1 cellular context compared by ENCODE assay signal in the genomic region with DNA sequence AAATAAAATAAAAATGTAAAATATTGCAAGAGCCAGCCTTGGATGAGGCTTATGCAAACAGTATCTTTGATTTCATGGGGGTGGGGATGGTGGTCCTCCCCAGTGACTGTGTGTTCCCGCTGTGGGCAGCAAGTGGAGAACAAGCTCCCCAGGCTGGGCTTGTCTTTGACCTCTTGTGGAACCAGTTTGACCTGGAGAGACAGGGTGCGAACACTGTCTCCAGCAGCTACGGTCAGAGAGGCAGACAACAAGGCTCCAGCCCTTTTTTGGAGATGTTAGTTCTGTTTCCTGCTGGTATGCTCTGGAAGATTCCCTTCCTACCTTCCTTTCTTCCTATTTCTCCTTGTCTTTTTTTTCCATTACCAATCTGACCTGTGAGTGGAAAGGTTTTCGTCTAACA.
TF ChIP-seq lines count a peak whose summit lies in the region.

No MANE protein-coding gene starts in this region.

TF ChIP-seq in H1, 55 proteins besides CTCF, POLR2A, EP300 and RAD21:
- TF ChIP-seq FOSL1 (IDR thresholded peaks at IDR 0.05; ENCODE audit: insufficient read depth, low read depth, low read length) (no peak), SAP30 (IDR thresholded peaks at IDR 0.05; ENCODE audit: insufficient read depth, insufficient replicate concordance, low read length) (no peak), SIRT6 (IDR thresholded peaks at IDR 0.05; ENCODE audit: low read length) (no peak), POU5F1 (IDR thresholded peaks at IDR 0.05; ENCODE audit: low read depth, low read length) (no peak), EZH2 (IDR thresholded peaks at IDR 0.05; ENCODE audit: low read depth, low read length, severe bottlenecking) (no peak)
- TF ChIP-seq, protein P1, sequence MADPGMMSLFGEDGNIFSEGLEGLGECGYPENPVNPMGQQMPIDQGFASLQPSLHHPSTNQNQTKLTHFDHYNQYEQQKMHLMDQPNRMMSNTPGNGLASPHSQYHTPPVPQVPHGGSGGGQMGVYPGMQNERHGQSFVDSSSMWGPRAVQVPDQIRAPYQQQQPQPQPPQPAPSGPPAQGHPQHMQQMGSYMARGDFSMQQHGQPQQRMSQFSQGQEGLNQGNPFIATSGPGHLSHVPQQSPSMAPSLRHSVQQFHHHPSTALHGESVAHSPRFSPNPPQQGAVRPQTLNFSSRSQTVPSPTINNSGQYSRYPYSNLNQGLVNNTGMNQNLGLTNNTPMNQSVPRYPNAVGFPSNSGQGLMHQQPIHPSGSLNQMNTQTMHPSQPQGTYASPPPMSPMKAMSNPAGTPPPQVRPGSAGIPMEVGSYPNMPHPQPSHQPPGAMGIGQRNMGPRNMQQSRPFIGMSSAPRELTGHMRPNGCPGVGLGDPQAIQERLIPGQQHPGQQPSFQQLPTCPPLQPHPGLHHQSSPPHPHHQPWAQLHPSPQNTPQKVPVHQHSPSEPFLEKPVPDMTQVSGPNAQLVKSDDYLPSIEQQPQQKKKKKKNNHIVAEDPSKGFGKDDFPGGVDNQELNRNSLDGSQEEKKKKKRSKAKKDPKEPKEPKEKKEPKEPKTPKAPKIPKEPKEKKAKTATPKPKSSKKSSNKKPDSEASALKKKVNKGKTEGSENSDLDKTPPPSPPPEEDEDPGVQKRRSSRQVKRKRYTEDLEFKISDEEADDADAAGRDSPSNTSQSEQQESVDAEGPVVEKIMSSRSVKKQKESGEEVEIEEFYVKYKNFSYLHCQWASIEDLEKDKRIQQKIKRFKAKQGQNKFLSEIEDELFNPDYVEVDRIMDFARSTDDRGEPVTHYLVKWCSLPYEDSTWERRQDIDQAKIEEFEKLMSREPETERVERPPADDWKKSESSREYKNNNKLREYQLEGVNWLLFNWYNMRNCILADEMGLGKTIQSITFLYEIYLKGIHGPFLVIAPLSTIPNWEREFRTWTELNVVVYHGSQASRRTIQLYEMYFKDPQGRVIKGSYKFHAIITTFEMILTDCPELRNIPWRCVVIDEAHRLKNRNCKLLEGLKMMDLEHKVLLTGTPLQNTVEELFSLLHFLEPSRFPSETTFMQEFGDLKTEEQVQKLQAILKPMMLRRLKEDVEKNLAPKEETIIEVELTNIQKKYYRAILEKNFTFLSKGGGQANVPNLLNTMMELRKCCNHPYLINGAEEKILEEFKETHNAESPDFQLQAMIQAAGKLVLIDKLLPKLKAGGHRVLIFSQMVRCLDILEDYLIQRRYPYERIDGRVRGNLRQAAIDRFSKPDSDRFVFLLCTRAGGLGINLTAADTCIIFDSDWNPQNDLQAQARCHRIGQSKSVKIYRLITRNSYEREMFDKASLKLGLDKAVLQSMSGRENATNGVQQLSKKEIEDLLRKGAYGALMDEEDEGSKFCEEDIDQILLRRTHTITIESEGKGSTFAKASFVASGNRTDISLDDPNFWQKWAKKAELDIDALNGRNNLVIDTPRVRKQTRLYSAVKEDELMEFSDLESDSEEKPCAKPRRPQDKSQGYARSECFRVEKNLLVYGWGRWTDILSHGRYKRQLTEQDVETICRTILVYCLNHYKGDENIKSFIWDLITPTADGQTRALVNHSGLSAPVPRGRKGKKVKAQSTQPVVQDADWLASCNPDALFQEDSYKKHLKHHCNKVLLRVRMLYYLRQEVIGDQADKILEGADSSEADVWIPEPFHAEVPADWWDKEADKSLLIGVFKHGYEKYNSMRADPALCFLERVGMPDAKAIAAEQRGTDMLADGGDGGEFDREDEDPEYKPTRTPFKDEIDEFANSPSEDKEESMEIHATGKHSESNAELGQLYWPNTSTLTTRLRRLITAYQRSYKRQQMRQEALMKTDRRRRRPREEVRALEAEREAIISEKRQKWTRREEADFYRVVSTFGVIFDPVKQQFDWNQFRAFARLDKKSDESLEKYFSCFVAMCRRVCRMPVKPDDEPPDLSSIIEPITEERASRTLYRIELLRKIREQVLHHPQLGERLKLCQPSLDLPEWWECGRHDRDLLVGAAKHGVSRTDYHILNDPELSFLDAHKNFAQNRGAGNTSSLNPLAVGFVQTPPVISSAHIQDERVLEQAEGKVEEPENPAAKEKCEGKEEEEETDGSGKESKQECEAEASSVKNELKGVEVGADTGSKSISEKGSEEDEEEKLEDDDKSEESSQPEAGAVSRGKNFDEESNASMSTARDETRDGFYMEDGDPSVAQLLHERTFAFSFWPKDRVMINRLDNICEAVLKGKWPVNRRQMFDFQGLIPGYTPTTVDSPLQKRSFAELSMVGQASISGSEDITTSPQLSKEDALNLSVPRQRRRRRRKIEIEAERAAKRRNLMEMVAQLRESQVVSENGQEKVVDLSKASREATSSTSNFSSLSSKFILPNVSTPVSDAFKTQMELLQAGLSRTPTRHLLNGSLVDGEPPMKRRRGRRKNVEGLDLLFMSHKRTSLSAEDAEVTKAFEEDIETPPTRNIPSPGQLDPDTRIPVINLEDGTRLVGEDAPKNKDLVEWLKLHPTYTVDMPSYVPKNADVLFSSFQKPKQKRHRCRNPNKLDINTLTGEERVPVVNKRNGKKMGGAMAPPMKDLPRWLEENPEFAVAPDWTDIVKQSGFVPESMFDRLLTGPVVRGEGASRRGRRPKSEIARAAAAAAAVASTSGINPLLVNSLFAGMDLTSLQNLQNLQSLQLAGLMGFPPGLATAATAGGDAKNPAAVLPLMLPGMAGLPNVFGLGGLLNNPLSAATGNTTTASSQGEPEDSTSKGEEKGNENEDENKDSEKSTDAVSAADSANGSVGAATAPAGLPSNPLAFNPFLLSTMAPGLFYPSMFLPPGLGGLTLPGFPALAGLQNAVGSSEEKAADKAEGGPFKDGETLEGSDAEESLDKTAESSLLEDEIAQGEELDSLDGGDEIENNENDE (IDR thresholded peaks at IDR 0.05; ENCODE audit: insufficient replicate concordance, low read length): no peak
- TF ChIP-seq, protein P2, sequence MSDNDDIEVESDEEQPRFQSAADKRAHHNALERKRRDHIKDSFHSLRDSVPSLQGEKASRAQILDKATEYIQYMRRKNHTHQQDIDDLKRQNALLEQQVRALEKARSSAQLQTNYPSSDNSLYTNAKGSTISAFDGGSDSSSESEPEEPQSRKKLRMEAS (IDR thresholded peaks at IDR 0.05): no peak
TF ChIP-seq in H1: peak in this region for 0.
